ENCODE assay signal across 21 cellular contexts in the genomic region with DNA sequence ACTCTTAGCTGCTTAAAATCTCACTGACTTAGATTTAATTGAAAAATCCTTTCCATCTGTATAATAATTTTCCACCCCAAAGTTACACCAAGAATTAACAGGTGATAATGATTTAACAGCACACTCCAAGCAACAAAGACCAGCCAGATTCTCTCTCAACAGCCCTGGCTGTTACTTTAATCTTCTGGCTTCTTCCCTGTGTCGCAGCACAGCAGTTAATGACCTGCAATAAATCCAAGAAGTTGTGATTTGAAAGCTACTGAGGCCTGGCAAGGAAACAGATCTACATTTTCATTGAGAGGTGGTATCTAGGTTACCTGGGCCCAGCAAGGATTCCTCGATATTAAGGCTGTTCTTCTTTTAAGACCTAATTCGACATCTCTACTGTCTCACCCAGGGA.
DNase-seq lines count a peak whose midpoint lies in the region; ATAC-seq, FAIRE-seq and TF ChIP-seq lines count a peak whose summit lies in the region.
"Had no signal": no experiment of that assay in that cellular context is flagged by ENCODE, and none has a peak within 500 bp of the region (broad histone marks: within the 10 kb centered on the region; RNA-seq: fewer than 3 reads in every experiment).

No MANE protein-coding gene starts in this region.

- H3K27ac ChIP-seq in VCaP (peak overlapping the region; percentile 20; the same call in 1 of the 2 replicates), mesendoderm (ENCODE audit: low read depth, low read length) (no peak overlapping the region), small intestine (ENCODE audit: low read depth in 1 of 2, low read length in 1 of 2) (no peak overlapping the region)
- H3K27ac ChIP-seq: HL-60 had no signal

- H3K9ac ChIP-seq in mesendoderm (ENCODE audit: low read length), result no peak overlapping the region

- H3K18ac ChIP-seq in mesendoderm (ENCODE audit: low read length), result no peak overlapping the region

- H3K79me2 ChIP-seq in mesendoderm (ENCODE audit: control insufficient read depth, insufficient read depth, low read length), result no peaks in the 10 kb centered on the region

- H3K4me3 ChIP-seq in mesendoderm (ENCODE audit: low read length), result no peak overlapping the region
- H3K4me3 ChIP-seq in small intestine (ENCODE audit: low read depth in 1 of 2, low read length in 2 of 2), result no peak overlapping the region
- H3K4me3 ChIP-seq: GM12878, K562 had no signal

- no peak overlapping the region for H3K56ac ChIP-seq in mesendoderm (ENCODE audit: low read length)

- no peak for TF ChIP-seq CTCF in VCaP (conservative IDR thresholded peaks at IDR 0.05)

- H3K9me3 ChIP-seq in small intestine (ENCODE audit: control insufficient read depth, low read depth), result no peaks in the 10 kb centered on the region

- peak; percentile 13 for DNase-seq in NCI-H2227 (lab: John Stamatoyannopoulos, UW; ENCODE audit: unreplicated experiment)
- DNase-seq in mesendoderm, result peak; percentile 59
- peak; percentile 62 for DNase-seq in small intestine
- no peak for DNase-seq in OCI-M2 (lab: John Stamatoyannopoulos, UW; ENCODE audit: unreplicated experiment)
- no peak for DNase-seq in occipital lobe (lab: John Stamatoyannopoulos, UW)
- DNase-seq: CD4-positive, CD25-positive, alpha-beta regulatory T cell; COR-L47; DMS 273 treated with DMSO at 0.1 percent for 48 hours; DND-41; H9; NCI-H1092; NCI-H1436; NCI-H2029; NCI-H748 treated with DMSO at 0.1 percent for 48 hours; Right ventricle myocardium superior had no signal

- H3K4me1 ChIP-seq in mesendoderm (ENCODE audit: control insufficient read depth, low read depth, low read length) (no peaks in the 10 kb centered on the region), small intestine (ENCODE audit: control insufficient read depth in 2 of 2, insufficient read depth in 1 of 2, low read depth in 1 of 2, low read length in 1 of 2) (peaks cover 0 to 5% of the 10 kb centered on the region in 2 donors)

- H3K36me3 ChIP-seq in mesendoderm (ENCODE audit: control insufficient read depth, insufficient read depth, low read length) (no peaks in the 10 kb centered on the region), small intestine (ENCODE audit: control insufficient read depth in 2 of 2, insufficient read depth in 2 of 2, low read length in 2 of 2) (no peaks in the 10 kb centered on the region)

- no peak overlapping the region for H4K8ac ChIP-seq in mesendoderm (ENCODE audit: low read depth, low read length)

- H4K5ac ChIP-seq in mesendoderm (ENCODE audit: low read length), result no peak overlapping the region

- no peak for ATAC-seq in HG02973 (IDR thresholded peaks at IDR 0.05; ENCODE audit: unreplicated experiment)
- ATAC-seq: GM12878, HepG2, K562 had no signal

- FAIRE-seq in small intestine (lab: Jason Lieb, UNC), result no peak
- FAIRE-seq: GM12878, HepG2, K562 had no signal

- no peak overlapping the region for H3K23ac ChIP-seq in mesendoderm (ENCODE audit: low read length)

- no peak overlapping the region for H2AK5ac ChIP-seq in mesendoderm (ENCODE audit: low read length)

- H3K79me1 ChIP-seq in mesendoderm (ENCODE audit: low read length), result no peaks in the 10 kb centered on the region

- no peak overlapping the region for H2BK5ac ChIP-seq in mesendoderm (ENCODE audit: low read length)

- H3K4me2 ChIP-seq in mesendoderm (ENCODE audit: low read length), result no peak overlapping the region

- no peak overlapping the region for H2BK120ac ChIP-seq in mesendoderm (ENCODE audit: low read depth, low read length)

- H2BK15ac ChIP-seq in mesendoderm (replicated peaks; ENCODE audit: low read depth), result no peak overlapping the region

- WGBS in mesendoderm (ENCODE audit: extremely low coverage, insufficient coverage, low lambda C conversion rate), result no CpG with 5 or more reads among the region's 3 CpGs
- 20 to 52% (median 31%) methylated on average over 3 of the region's 3 CpGs for WGBS in small intestine, 3 donors

- no peak overlapping the region for H3K4ac ChIP-seq in mesendoderm (ENCODE audit: low read depth, low read length)

- H3K27me3 ChIP-seq in mesendoderm (ENCODE audit: insufficient read depth, low read length, poor library complexity) (no peaks in the 10 kb centered on the region), small intestine (ENCODE audit: control insufficient read depth in 2 of 2, insufficient read depth in 2 of 2, low read length in 2 of 2) (no peaks in the 10 kb centered on the region)

Comparison
In these comparisons a context has a peak if more than half of its experiments do, and no peak if none do; other contexts are left out.
1. DNase-seq: peak in NCI-H2227 (single experiment), mesendoderm (single experiment) and small intestine (single experiment); none in OCI-M2 (single experiment) and occipital lobe (single experiment).